ENCODE assay signal across 1 cellular context in the genomic region with DNA sequence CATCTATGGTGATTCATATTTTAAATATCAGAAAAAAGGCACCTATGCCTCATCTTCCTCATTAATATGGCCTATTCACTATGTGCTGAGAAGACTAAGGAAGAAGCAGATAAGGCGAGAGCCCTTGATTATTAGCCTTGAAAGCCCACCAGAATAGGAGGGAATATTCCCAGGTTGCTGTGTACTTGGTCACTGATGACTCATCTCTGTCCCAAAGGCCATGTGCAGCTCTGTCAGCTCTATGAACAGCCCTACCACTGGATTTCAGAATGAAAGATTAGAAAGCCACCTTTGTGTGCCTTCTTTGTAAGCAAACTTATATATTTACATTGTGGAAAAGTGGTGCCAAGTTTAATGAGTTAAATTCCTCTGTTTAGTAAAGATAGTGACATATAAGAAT.
TF ChIP-seq lines count a peak whose summit lies in the region.

No MANE protein-coding gene starts in this region.

TF ChIP-seq in HepG2, 621 proteins besides CTCF, POLR2A, EP300 and RAD21 (continued from another document and continues in another):
- TF ChIP-seq, protein P1, sequence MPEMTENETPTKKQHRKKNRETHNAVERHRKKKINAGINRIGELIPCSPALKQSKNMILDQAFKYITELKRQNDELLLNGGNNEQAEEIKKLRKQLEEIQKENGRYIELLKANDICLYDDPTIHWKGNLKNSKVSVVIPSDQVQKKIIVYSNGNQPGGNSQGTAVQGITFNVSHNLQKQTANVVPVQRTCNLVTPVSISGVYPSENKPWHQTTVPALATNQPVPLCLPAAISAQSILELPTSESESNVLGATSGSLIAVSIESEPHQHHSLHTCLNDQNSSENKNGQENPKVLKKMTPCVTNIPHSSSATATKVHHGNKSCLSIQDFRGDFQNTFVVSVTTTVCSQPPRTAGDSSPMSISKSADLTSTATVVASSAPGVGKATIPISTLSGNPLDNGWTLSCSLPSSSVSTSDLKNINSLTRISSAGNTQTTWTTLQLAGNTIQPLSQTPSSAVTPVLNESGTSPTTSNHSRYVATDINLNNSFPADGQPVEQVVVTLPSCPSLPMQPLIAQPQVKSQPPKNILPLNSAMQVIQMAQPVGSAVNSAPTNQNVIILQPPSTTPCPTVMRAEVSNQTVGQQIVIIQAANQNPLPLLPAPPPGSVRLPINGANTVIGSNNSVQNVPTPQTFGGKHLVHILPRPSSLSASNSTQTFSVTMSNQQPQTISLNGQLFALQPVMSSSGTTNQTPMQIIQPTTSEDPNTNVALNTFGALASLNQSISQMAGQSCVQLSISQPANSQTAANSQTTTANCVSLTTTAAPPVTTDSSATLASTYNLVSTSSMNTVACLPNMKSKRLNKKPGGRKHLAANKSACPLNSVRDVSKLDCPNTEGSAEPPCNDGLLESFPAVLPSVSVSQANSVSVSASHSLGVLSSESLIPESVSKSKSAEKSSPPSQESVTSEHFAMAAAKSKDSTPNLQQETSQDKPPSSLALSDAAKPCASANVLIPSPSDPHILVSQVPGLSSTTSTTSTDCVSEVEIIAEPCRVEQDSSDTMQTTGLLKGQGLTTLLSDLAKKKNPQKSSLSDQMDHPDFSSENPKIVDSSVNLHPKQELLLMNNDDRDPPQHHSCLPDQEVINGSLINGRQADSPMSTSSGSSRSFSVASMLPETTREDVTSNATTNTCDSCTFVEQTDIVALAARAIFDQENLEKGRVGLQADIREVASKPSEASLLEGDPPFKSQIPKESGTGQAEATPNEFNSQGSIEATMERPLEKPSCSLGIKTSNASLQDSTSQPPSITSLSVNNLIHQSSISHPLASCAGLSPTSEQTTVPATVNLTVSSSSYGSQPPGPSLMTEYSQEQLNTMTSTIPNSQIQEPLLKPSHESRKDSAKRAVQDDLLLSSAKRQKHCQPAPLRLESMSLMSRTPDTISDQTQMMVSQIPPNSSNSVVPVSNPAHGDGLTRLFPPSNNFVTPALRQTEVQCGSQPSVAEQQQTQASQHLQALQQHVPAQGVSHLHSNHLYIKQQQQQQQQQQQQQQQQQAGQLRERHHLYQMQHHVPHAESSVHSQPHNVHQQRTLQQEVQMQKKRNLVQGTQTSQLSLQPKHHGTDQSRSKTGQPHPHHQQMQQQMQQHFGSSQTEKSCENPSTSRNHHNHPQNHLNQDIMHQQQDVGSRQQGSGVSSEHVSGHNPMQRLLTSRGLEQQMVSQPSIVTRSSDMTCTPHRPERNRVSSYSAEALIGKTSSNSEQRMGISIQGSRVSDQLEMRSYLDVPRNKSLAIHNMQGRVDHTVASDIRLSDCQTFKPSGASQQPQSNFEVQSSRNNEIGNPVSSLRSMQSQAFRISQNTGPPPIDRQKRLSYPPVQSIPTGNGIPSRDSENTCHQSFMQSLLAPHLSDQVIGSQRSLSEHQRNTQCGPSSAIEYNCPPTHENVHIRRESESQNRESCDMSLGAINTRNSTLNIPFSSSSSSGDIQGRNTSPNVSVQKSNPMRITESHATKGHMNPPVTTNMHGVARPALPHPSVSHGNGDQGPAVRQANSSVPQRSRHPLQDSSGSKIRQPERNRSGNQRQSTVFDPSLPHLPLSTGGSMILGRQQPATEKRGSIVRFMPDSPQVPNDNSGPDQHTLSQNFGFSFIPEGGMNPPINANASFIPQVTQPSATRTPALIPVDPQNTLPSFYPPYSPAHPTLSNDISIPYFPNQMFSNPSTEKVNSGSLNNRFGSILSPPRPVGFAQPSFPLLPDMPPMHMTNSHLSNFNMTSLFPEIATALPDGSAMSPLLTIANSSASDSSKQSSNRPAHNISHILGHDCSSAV (CRISPR knock-in tag; IDR thresholded peaks at IDR 0.05; ENCODE audit: borderline replicate concordance), result no peak
- TF ChIP-seq SYNCRIP (IDR thresholded peaks at IDR 0.05; ENCODE audit: insufficient read depth, low read depth, low read length) (no peak), NRL (CRISPR knock-in tag; IDR thresholded peaks at IDR 0.05; ENCODE audit: borderline replicate concordance) (no peak), EEA1 (CRISPR knock-in tag; IDR thresholded peaks at IDR 0.05; ENCODE audit: borderline replicate concordance) (no peak), MIER2 (CRISPR knock-in tag; IDR thresholded peaks at IDR 0.05) (no peak), SALL2 (CRISPR knock-in tag; IDR thresholded peaks at IDR 0.05) (no peak), RXRB (CRISPR knock-in tag; IDR thresholded peaks at IDR 0.05; ENCODE audit: borderline replicate concordance) (no peak), ARHGAP35 (CRISPR knock-in tag; IDR thresholded peaks at IDR 0.05; ENCODE audit: borderline replicate concordance) (no peak), FOXA3 (CRISPR knock-in tag; IDR thresholded peaks at IDR 0.05) (peak; percentile 26; the same call in 1 of the 2 replicates), ZMAT3 (CRISPR knock-in tag; conservative IDR thresholded peaks at IDR 0.05) (no peak), TCF7L2 (IDR thresholded peaks at IDR 0.05; ENCODE audit: low read depth, low read length) (no peak), CREM (IDR thresholded peaks at IDR 0.05) (no peak), CREM (CRISPR knock-in tag; IDR thresholded peaks at IDR 0.05) (no peak), ZNF432 (CRISPR knock-in tag; IDR thresholded peaks at IDR 0.05; ENCODE audit: borderline replicate concordance) (no peak), NFATC3 (CRISPR knock-in tag; IDR thresholded peaks at IDR 0.05) (no peak), ZNF224 (CRISPR knock-in tag; IDR thresholded peaks at IDR 0.05) (no peak), GABPB1 (CRISPR knock-in tag; IDR thresholded peaks at IDR 0.05) (no peak), ZSCAN9 (CRISPR knock-in tag; IDR thresholded peaks at IDR 0.05; ENCODE audit: borderline replicate concordance) (no peak), SMYD3 (CRISPR knock-in tag; IDR thresholded peaks at IDR 0.05) (no peak), FOSL1 (CRISPR knock-in tag; IDR thresholded peaks at IDR 0.05; ENCODE audit: borderline replicate concordance) (peak; percentile 78), ZNF879 (CRISPR knock-in tag; IDR thresholded peaks at IDR 0.05) (no peak), ZNF354B (CRISPR knock-in tag; IDR thresholded peaks at IDR 0.05) (no peak)
- TF ChIP-seq, protein P2, sequence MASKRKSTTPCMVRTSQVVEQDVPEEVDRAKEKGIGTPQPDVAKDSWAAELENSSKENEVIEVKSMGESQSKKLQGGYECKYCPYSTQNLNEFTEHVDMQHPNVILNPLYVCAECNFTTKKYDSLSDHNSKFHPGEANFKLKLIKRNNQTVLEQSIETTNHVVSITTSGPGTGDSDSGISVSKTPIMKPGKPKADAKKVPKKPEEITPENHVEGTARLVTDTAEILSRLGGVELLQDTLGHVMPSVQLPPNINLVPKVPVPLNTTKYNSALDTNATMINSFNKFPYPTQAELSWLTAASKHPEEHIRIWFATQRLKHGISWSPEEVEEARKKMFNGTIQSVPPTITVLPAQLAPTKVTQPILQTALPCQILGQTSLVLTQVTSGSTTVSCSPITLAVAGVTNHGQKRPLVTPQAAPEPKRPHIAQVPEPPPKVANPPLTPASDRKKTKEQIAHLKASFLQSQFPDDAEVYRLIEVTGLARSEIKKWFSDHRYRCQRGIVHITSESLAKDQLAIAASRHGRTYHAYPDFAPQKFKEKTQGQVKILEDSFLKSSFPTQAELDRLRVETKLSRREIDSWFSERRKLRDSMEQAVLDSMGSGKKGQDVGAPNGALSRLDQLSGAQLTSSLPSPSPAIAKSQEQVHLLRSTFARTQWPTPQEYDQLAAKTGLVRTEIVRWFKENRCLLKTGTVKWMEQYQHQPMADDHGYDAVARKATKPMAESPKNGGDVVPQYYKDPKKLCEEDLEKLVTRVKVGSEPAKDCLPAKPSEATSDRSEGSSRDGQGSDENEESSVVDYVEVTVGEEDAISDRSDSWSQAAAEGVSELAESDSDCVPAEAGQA (IDR thresholded peaks at IDR 0.05; ENCODE audit: low read depth), result no peak
- TF ChIP-seq, protein P2 (CRISPR knock-in tag; IDR thresholded peaks at IDR 0.05; ENCODE audit: borderline replicate concordance), result no peak
- TF ChIP-seq, protein P3, sequence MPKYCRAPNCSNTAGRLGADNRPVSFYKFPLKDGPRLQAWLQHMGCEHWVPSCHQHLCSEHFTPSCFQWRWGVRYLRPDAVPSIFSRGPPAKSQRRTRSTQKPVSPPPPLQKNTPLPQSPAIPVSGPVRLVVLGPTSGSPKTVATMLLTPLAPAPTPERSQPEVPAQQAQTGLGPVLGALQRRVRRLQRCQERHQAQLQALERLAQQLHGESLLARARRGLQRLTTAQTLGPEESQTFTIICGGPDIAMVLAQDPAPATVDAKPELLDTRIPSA (CRISPR knock-in tag; IDR thresholded peaks at IDR 0.05; ENCODE audit: borderline replicate concordance), result no peak
- TF ChIP-seq, protein P4, sequence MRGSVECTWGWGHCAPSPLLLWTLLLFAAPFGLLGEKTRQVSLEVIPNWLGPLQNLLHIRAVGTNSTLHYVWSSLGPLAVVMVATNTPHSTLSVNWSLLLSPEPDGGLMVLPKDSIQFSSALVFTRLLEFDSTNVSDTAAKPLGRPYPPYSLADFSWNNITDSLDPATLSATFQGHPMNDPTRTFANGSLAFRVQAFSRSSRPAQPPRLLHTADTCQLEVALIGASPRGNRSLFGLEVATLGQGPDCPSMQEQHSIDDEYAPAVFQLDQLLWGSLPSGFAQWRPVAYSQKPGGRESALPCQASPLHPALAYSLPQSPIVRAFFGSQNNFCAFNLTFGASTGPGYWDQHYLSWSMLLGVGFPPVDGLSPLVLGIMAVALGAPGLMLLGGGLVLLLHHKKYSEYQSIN (CRISPR knock-in tag; IDR thresholded peaks at IDR 0.05; ENCODE audit: borderline replicate concordance), result no peak
- TF ChIP-seq, protein P5, sequence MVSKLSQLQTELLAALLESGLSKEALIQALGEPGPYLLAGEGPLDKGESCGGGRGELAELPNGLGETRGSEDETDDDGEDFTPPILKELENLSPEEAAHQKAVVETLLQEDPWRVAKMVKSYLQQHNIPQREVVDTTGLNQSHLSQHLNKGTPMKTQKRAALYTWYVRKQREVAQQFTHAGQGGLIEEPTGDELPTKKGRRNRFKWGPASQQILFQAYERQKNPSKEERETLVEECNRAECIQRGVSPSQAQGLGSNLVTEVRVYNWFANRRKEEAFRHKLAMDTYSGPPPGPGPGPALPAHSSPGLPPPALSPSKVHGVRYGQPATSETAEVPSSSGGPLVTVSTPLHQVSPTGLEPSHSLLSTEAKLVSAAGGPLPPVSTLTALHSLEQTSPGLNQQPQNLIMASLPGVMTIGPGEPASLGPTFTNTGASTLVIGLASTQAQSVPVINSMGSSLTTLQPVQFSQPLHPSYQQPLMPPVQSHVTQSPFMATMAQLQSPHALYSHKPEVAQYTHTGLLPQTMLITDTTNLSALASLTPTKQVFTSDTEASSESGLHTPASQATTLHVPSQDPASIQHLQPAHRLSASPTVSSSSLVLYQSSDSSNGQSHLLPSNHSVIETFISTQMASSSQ (IDR thresholded peaks at IDR 0.05; ENCODE audit: low read depth), result no peak
- TF ChIP-seq, protein P5 (CRISPR knock-in tag; IDR thresholded peaks at IDR 0.05; ENCODE audit: borderline replicate concordance), result no peak
- TF ChIP-seq, protein P6, sequence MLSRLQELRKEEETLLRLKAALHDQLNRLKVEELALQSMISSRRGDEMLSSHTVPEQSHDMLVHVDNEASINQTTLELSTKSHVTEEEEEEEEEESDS (CRISPR knock-in tag; IDR thresholded peaks at IDR 0.05; ENCODE audit: borderline replicate concordance), result no peak
- TF ChIP-seq, protein P7, sequence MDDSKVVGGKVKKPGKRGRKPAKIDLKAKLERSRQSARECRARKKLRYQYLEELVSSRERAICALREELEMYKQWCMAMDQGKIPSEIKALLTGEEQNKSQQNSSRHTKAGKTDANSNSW (CRISPR knock-in tag; IDR thresholded peaks at IDR 0.05; ENCODE audit: borderline replicate concordance), result no peak
- TF ChIP-seq, protein P8, sequence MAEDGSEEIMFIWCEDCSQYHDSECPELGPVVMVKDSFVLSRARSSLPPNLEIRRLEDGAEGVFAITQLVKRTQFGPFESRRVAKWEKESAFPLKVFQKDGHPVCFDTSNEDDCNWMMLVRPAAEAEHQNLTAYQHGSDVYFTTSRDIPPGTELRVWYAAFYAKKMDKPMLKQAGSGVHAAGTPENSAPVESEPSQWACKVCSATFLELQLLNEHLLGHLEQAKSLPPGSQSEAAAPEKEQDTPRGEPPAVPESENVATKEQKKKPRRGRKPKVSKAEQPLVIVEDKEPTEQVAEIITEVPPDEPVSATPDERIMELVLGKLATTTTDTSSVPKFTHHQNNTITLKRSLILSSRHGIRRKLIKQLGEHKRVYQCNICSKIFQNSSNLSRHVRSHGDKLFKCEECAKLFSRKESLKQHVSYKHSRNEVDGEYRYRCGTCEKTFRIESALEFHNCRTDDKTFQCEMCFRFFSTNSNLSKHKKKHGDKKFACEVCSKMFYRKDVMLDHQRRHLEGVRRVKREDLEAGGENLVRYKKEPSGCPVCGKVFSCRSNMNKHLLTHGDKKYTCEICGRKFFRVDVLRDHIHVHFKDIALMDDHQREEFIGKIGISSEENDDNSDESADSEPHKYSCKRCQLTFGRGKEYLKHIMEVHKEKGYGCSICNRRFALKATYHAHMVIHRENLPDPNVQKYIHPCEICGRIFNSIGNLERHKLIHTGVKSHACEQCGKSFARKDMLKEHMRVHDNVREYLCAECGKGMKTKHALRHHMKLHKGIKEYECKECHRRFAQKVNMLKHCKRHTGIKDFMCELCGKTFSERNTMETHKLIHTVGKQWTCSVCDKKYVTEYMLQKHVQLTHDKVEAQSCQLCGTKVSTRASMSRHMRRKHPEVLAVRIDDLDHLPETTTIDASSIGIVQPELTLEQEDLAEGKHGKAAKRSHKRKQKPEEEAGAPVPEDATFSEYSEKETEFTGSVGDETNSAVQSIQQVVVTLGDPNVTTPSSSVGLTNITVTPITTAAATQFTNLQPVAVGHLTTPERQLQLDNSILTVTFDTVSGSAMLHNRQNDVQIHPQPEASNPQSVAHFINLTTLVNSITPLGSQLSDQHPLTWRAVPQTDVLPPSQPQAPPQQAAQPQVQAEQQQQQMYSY (CRISPR knock-in tag; IDR thresholded peaks at IDR 0.05), result no peak
